ENCODE assay signal across 1 cellular context in the genomic region with DNA sequence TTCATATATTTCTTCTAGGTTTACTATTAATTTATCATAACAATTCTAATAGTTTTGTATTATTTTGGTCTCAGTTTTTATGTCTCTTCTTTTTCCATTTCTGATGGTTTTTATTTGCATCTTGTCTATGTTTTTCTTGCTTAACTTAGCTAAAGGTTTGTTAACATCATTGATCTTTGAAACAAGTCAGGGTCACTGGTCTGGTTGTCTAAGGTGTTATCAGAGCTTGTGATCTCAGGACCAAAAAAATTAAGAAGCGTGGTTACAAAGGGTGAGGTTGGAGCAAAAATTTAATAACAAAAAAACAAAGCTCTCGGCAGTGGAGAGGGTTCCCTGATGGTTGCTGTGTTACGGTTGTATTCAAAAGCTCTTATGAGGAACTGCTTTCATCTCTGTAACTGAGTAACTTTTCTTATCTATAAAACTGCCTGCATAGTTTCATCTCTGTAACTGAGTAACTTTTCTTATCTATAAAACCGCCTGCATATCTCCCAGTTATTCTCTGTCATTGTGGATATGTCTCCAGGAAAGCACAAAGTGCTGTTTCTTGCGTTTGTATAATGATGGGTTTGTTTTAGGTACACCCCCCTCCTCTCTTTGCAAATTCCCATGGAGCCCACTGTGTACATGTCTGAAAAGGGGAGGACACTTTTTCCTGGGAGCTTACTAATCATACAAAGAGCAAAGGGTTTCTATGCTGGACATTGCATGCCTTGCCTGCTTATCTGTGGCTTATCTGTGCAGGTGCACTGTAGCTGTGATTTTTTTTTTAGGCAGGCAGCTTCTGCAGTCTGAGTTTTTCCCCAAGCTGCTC.
TF ChIP-seq lines count a peak whose summit lies in the region.

No MANE protein-coding gene starts in this region.

TF ChIP-seq in HepG2, 621 proteins besides CTCF, POLR2A, EP300 and RAD21 (continued from another document and continues in another):
- TF ChIP-seq ZBTB38 (CRISPR knock-in tag; IDR thresholded peaks at IDR 0.05), result no peak; the same call in 1 of the 2 replicates
- peak; percentile 71 for TF ChIP-seq ONECUT2 (CRISPR knock-in tag; IDR thresholded peaks at IDR 0.05)
- peak; percentile 57; the same call in 1 of the 2 replicates for TF ChIP-seq REPIN1 (CRISPR knock-in tag; IDR thresholded peaks at IDR 0.05; ENCODE audit: borderline replicate concordance, low read depth)
- peak; percentile 62; the same call in 1 of the 2 replicates for TF ChIP-seq ZNF792 (CRISPR knock-in tag; IDR thresholded peaks at IDR 0.05)
- TF ChIP-seq TBX3 (IDR thresholded peaks at IDR 0.05; ENCODE audit: borderline replicate concordance), result peak; percentile 65
- no peak for TF ChIP-seq TGIF2 (CRISPR knock-in tag; IDR thresholded peaks at IDR 0.05)
- TF ChIP-seq ZNF354B (CRISPR knock-in tag; IDR thresholded peaks at IDR 0.05), result no peak
- no peak for TF ChIP-seq NAIF1 (CRISPR knock-in tag; IDR thresholded peaks at IDR 0.05; ENCODE audit: borderline replicate concordance)
- no peak; the same call in 1 of the 2 replicates for TF ChIP-seq ZNF556 (CRISPR knock-in tag; IDR thresholded peaks at IDR 0.05; ENCODE audit: borderline replicate concordance)
- TF ChIP-seq TMF1 (CRISPR knock-in tag; IDR thresholded peaks at IDR 0.05; ENCODE audit: low read depth), result no peak
- TF ChIP-seq, protein P1, sequence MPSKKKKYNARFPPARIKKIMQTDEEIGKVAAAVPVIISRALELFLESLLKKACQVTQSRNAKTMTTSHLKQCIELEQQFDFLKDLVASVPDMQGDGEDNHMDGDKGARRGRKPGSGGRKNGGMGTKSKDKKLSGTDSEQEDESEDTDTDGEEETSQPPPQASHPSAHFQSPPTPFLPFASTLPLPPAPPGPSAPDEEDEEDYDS (CRISPR knock-in tag; IDR thresholded peaks at IDR 0.05), result peak; percentile 87
- no peak for TF ChIP-seq U2AF2 (IDR thresholded peaks at IDR 0.05; ENCODE audit: low read depth, low read length)
- peak; percentile 97 for TF ChIP-seq ZMYM4 (CRISPR knock-in tag; IDR thresholded peaks at IDR 0.05)
- TF ChIP-seq KLF16 (CRISPR knock-in tag; IDR thresholded peaks at IDR 0.05), result peak in 1 of 2 experiments; percentile 75; a peak in 1 of 4 replicates
- no peak for TF ChIP-seq NFYB (CRISPR knock-in tag; IDR thresholded peaks at IDR 0.05)
- TF ChIP-seq, protein P2, sequence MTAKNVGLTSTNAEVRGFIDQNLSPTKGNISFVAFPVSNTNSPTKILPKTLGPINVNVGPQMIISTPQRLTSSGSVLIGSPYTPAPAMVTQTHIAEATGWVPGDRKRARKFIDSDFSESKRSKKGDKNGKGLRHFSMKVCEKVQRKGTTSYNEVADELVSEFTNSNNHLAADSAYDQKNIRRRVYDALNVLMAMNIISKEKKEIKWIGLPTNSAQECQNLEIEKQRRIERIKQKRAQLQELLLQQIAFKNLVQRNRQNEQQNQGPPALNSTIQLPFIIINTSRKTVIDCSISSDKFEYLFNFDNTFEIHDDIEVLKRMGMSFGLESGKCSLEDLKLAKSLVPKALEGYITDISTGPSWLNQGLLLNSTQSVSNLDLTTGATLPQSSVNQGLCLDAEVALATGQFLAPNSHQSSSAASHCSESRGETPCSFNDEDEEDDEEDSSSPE (CRISPR knock-in tag; IDR thresholded peaks at IDR 0.05), result no peak
- TF ChIP-seq ZNF564 (CRISPR knock-in tag; IDR thresholded peaks at IDR 0.05), result 0 out of 2 replicates have a peak, but pooled peaks have one; percentile 33
- TF ChIP-seq, protein P3, sequence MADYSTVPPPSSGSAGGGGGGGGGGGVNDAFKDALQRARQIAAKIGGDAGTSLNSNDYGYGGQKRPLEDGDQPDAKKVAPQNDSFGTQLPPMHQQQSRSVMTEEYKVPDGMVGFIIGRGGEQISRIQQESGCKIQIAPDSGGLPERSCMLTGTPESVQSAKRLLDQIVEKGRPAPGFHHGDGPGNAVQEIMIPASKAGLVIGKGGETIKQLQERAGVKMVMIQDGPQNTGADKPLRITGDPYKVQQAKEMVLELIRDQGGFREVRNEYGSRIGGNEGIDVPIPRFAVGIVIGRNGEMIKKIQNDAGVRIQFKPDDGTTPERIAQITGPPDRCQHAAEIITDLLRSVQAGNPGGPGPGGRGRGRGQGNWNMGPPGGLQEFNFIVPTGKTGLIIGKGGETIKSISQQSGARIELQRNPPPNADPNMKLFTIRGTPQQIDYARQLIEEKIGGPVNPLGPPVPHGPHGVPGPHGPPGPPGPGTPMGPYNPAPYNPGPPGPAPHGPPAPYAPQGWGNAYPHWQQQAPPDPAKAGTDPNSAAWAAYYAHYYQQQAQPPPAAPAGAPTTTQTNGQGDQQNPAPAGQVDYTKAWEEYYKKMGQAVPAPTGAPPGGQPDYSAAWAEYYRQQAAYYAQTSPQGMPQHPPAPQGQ (CRISPR knock-in tag; IDR thresholded peaks at IDR 0.05; ENCODE audit: borderline replicate concordance), result no peak
- TF ChIP-seq ZNF3 (CRISPR knock-in tag; IDR thresholded peaks at IDR 0.05), result 0 out of 2 replicates have a peak, but pooled peaks have one; percentile 54
- no peak for TF ChIP-seq ZFP41 (CRISPR knock-in tag; IDR thresholded peaks at IDR 0.05; ENCODE audit: borderline replicate concordance)
- TF ChIP-seq ZNF543 (CRISPR knock-in tag; IDR thresholded peaks at IDR 0.05), result peak; percentile 39; the same call in 1 of the 2 replicates
- peak; percentile 65 for TF ChIP-seq ERF (CRISPR knock-in tag; IDR thresholded peaks at IDR 0.05)
- TF ChIP-seq, protein P4, sequence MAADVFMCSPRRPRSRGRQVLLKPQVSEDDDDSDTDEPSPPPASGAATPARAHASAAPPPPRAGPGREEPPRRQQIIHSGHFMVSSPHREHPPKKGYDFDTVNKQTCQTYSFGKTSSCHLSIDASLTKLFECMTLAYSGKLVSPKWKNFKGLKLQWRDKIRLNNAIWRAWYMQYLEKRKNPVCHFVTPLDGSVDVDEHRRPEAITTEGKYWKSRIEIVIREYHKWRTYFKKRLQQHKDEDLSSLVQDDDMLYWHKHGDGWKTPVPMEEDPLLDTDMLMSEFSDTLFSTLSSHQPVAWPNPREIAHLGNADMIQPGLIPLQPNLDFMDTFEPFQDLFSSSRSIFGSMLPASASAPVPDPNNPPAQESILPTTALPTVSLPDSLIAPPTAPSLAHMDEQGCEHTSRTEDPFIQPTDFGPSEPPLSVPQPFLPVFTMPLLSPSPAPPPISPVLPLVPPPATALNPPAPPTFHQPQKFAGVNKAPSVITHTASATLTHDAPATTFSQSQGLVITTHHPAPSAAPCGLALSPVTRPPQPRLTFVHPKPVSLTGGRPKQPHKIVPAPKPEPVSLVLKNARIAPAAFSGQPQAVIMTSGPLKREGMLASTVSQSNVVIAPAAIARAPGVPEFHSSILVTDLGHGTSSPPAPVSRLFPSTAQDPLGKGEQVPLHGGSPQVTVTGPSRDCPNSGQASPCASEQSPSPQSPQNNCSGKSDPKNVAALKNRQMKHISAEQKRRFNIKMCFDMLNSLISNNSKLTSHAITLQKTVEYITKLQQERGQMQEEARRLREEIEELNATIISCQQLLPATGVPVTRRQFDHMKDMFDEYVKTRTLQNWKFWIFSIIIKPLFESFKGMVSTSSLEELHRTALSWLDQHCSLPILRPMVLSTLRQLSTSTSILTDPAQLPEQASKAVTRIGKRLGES (CRISPR knock-in tag; IDR thresholded peaks at IDR 0.05; ENCODE audit: borderline replicate concordance), result no peak
- no peak for TF ChIP-seq TOPORS (CRISPR knock-in tag; IDR thresholded peaks at IDR 0.05)
- TF ChIP-seq RARA (CRISPR knock-in tag; IDR thresholded peaks at IDR 0.05), result peak; percentile 74
- peak; percentile 44; the same call in 1 of the 2 replicates for TF ChIP-seq POLR2AphosphoS5 (IDR thresholded peaks at IDR 0.05; ENCODE audit: low read depth, low read length)
- no peak for TF ChIP-seq ZNF616 (CRISPR knock-in tag; IDR thresholded peaks at IDR 0.05; ENCODE audit: low read depth)
- no peak for TF ChIP-seq SETDB1 (CRISPR knock-in tag; IDR thresholded peaks at IDR 0.05; ENCODE audit: borderline replicate concordance)
- no peak for TF ChIP-seq KDM5A (IDR thresholded peaks at IDR 0.05; ENCODE audit: borderline replicate concordance, low read length)
- no peak for TF ChIP-seq CCAR2 (optimal IDR thresholded peaks at IDR 0.05; ENCODE audit: low read depth, low read length)
- TF ChIP-seq, protein P5, sequence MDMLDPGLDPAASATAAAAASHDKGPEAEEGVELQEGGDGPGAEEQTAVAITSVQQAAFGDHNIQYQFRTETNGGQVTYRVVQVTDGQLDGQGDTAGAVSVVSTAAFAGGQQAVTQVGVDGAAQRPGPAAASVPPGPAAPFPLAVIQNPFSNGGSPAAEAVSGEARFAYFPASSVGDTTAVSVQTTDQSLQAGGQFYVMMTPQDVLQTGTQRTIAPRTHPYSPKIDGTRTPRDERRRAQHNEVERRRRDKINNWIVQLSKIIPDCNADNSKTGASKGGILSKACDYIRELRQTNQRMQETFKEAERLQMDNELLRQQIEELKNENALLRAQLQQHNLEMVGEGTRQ (IDR thresholded peaks at IDR 0.05; ENCODE audit: low read depth, low read length), result no peak
- TF ChIP-seq, protein P5 (CRISPR knock-in tag; IDR thresholded peaks at IDR 0.05; ENCODE audit: borderline replicate concordance), result no peak
- no peak for TF ChIP-seq ZNF367 (CRISPR knock-in tag; IDR thresholded peaks at IDR 0.05; ENCODE audit: borderline replicate concordance)
- TF ChIP-seq, protein P6, sequence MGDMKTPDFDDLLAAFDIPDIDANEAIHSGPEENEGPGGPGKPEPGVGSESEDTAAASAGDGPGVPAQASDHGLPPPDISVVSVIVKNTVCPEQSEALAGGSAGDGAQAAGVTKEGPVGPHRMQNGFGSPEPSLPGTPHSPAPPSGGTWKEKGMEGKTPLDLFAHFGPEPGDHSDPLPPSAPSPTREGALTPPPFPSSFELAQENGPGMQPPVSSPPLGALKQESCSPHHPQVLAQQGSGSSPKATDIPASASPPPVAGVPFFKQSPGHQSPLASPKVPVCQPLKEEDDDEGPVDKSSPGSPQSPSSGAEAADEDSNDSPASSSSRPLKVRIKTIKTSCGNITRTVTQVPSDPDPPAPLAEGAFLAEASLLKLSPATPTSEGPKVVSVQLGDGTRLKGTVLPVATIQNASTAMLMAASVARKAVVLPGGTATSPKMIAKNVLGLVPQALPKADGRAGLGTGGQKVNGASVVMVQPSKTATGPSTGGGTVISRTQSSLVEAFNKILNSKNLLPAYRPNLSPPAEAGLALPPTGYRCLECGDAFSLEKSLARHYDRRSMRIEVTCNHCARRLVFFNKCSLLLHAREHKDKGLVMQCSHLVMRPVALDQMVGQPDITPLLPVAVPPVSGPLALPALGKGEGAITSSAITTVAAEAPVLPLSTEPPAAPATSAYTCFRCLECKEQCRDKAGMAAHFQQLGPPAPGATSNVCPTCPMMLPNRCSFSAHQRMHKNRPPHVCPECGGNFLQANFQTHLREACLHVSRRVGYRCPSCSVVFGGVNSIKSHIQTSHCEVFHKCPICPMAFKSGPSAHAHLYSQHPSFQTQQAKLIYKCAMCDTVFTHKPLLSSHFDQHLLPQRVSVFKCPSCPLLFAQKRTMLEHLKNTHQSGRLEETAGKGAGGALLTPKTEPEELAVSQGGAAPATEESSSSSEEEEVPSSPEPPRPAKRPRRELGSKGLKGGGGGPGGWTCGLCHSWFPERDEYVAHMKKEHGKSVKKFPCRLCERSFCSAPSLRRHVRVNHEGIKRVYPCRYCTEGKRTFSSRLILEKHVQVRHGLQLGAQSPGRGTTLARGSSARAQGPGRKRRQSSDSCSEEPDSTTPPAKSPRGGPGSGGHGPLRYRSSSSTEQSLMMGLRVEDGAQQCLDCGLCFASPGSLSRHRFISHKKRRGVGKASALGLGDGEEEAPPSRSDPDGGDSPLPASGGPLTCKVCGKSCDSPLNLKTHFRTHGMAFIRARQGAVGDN (CRISPR knock-in tag; IDR thresholded peaks at IDR 0.05), result no peak
- TF ChIP-seq, protein P7, sequence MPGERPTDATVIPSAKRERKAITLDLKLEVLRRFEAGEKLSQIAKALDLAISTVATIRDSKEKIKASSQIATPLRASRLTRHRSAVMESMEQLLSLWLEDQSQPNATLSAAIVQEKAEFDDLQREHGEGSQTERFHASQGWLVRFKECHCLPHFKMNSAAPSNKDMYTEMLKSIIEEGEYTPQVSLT (CRISPR knock-in tag; IDR thresholded peaks at IDR 0.05; ENCODE audit: borderline replicate concordance, low read depth), result no peak
- TF ChIP-seq, protein P8, sequence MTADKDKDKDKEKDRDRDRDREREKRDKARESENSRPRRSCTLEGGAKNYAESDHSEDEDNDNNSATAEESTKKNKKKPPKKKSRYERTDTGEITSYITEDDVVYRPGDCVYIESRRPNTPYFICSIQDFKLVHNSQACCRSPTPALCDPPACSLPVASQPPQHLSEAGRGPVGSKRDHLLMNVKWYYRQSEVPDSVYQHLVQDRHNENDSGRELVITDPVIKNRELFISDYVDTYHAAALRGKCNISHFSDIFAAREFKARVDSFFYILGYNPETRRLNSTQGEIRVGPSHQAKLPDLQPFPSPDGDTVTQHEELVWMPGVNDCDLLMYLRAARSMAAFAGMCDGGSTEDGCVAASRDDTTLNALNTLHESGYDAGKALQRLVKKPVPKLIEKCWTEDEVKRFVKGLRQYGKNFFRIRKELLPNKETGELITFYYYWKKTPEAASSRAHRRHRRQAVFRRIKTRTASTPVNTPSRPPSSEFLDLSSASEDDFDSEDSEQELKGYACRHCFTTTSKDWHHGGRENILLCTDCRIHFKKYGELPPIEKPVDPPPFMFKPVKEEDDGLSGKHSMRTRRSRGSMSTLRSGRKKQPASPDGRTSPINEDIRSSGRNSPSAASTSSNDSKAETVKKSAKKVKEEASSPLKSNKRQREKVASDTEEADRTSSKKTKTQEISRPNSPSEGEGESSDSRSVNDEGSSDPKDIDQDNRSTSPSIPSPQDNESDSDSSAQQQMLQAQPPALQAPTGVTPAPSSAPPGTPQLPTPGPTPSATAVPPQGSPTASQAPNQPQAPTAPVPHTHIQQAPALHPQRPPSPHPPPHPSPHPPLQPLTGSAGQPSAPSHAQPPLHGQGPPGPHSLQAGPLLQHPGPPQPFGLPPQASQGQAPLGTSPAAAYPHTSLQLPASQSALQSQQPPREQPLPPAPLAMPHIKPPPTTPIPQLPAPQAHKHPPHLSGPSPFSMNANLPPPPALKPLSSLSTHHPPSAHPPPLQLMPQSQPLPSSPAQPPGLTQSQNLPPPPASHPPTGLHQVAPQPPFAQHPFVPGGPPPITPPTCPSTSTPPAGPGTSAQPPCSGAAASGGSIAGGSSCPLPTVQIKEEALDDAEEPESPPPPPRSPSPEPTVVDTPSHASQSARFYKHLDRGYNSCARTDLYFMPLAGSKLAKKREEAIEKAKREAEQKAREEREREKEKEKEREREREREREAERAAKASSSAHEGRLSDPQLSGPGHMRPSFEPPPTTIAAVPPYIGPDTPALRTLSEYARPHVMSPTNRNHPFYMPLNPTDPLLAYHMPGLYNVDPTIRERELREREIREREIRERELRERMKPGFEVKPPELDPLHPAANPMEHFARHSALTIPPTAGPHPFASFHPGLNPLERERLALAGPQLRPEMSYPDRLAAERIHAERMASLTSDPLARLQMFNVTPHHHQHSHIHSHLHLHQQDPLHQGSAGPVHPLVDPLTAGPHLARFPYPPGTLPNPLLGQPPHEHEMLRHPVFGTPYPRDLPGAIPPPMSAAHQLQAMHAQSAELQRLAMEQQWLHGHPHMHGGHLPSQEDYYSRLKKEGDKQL (CRISPR knock-in tag; IDR thresholded peaks at IDR 0.05; ENCODE audit: low read depth), result peak; percentile 73
- no peak for TF ChIP-seq ZNF773 (CRISPR knock-in tag; IDR thresholded peaks at IDR 0.05; ENCODE audit: borderline replicate concordance)
- TF ChIP-seq ZNF879 (CRISPR knock-in tag; IDR thresholded peaks at IDR 0.05), result no peak
